ENCODE assay signal across 19 cellular contexts in the genomic region with DNA sequence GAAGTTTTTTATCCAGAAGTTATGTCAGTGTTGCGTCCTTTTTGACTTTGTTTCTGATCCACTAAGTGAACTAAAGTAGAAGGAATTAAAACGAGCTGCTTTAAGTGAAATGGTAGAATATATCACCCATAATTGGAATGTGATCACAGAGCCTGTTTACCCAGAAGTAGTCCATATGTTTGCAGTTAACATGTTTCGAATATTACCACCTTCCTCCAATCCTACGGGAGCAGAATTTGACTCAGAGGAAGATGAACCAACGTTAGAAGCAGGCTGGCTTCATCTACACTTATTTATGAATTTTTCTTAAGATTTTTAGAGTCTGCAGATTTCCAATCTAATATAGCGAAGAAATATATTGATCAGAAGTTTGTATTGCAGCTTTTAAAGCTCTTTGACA. TPM values are rescaled to one million over a fixed set of nuclear protein-coding genes. Genes with fewer than 3 reads are reported as not detected.
DNase-seq lines count a peak whose midpoint lies in the region; ATAC-seq, FAIRE-seq and TF ChIP-seq lines count a peak whose summit lies in the region.
"Had no signal": no experiment of that assay in that cellular context is flagged by ENCODE, and none has a peak within 500 bp of the region (broad histone marks: within the 10 kb centered on the region; RNA-seq: fewer than 3 reads in every experiment).

No MANE protein-coding gene starts in this region.

- ATAC-seq in Right ventricle myocardium superior (ENCODE audit: poor library complexity) (no peak), HG02588 (IDR thresholded peaks at IDR 0.05; ENCODE audit: unreplicated experiment) (no peak)
- no peak for ATAC-seq in activated CD8-positive, alpha-beta memory T cell treated with anti-CD3 and anti-CD28 coated beads, Interleukin-2, amount 10 ng/mL, durations not matched to agents 7 days and 5 days
- ATAC-seq: esophagus mucosa; stimulated activated effector memory CD8-positive, alpha-beta T cell treated with anti-CD3 and anti-CD28 coated beads, Interleukin-12 subunit alpha, Interleukin-12 subunit beta, amount 100 ng/mL, for 72 hours had no signal

- intact Hi-C loops in left ventricle myocardium inferior (cut with micrococcal nuclease): no loop called here
- intact Hi-C loops in Right ventricle myocardium superior (cut with DNase I): no loop called here

- peaks cover 2% of the 10 kb centered on the region for H3K36me3 Mint-ChIP-seq in astrocyte (ENCODE audit: low read depth, unreplicated experiment)
- H3K36me3 Mint-ChIP-seq in activated CD8-positive, alpha-beta memory T cell treated with anti-CD3 and anti-CD28 coated beads, Interleukin-2, amount 10 ng/mL, durations not matched to agents 7 days and 5 days: no peaks in the 10 kb centered on the region
- H3K36me3 Mint-ChIP-seq: stimulated activated effector memory CD8-positive, alpha-beta T cell treated with anti-CD3 and anti-CD28 coated beads, Interleukin-12 subunit alpha, Interleukin-12 subunit beta, amount 100 ng/mL, for 72 hours had no signal

- TF ChIP-seq CTCF in left ventricle myocardium inferior (IDR thresholded peaks at IDR 0.05; ENCODE audit: borderline replicate concordance) (no peak), astrocyte (IDR thresholded peaks at IDR 0.05; ENCODE audit: insufficient read depth, low read depth, low read length) (no peak)

- H3K79me2 ChIP-seq in astrocyte (ENCODE audit: insufficient read depth, low read length): no peaks in the 10 kb centered on the region

- no peak overlapping the region for H3K9ac ChIP-seq in astrocyte (ENCODE audit: low read length)
- peak overlapping the region; percentile 19; the same call in 1 of the 2 replicates for H3K9ac ChIP-seq in iPS-20b (ENCODE audit: low read depth, low read length)

- no peaks in the 10 kb centered on the region for H4K20me1 ChIP-seq in astrocyte (ENCODE audit: insufficient read depth, low read length)

- DNase-seq in left ventricle myocardium inferior (no peak), Right ventricle myocardium superior (no peak), astrocyte (ENCODE audit: low read depth) (no peak), HT-29 (ENCODE audit: low spot score) (no peak)
- no peak for DNase-seq in effector CD4-positive, alpha-beta T cell
- DNase-seq in activated CD8-positive, alpha-beta memory T cell treated with anti-CD3 and anti-CD28 coated beads, Interleukin-2, amount 10 ng/mL, durations not matched to agents 7 days and 5 days: no peak
- DNase-seq: activated CD4-positive, alpha-beta memory T cell treated with anti-CD3 and anti-CD28 coated beads, Interleukin-2, amount 10 ng/mL, durations not matched to agents 7 days and 5 days; NCI-H1694; NCI-H524 treated with DMSO at 0.1 percent for 48 hours; PC-9 had no signal

- H3K4me3 ChIP-seq in left ventricle myocardium inferior (peak overlapping the region; percentile 46), astrocyte (ENCODE audit: insufficient read depth, low read depth, low read length) (no peak overlapping the region), iPS-20b (ENCODE audit: low read length) (peak overlapping the region; percentile 57)
- H3K4me3 ChIP-seq: PC-9, SK-N-MC had no signal

- H3K4me1 Mint-ChIP-seq in astrocyte (ENCODE audit: low read depth, unreplicated experiment): peaks cover 6% of the 10 kb centered on the region
- H3K4me1 Mint-ChIP-seq in activated CD8-positive, alpha-beta memory T cell treated with anti-CD3 and anti-CD28 coated beads, Interleukin-2, amount 10 ng/mL, durations not matched to agents 7 days and 5 days: no peaks in the 10 kb centered on the region

- H3K27me3 Mint-ChIP-seq in astrocyte (ENCODE audit: low read depth, unreplicated experiment): peaks cover 47% of the 10 kb centered on the region
- peaks cover 5% of the 10 kb centered on the region for H3K27me3 Mint-ChIP-seq in activated CD8-positive, alpha-beta memory T cell treated with anti-CD3 and anti-CD28 coated beads, Interleukin-2, amount 10 ng/mL, durations not matched to agents 7 days and 5 days
- H3K27me3 Mint-ChIP-seq: activated CD4-positive, alpha-beta memory T cell treated with anti-CD3 and anti-CD28 coated beads, Interleukin-2, amount 10 ng/mL, durations not matched to agents 7 days and 5 days had no signal

- H3K27me3 ChIP-seq in left ventricle myocardium inferior (ENCODE audit: low read depth) (no peaks in the 10 kb centered on the region), astrocyte (ENCODE audit: insufficient read depth, low read length) (peaks cover 6% of the 10 kb centered on the region), iPS-20b (ENCODE audit: insufficient read depth, low read length) (peaks cover 27% of the 10 kb centered on the region)
- H3K27me3 ChIP-seq: transverse colon had no signal

- FAIRE-seq in astrocyte (lab: Jason Lieb, UNC): peak; percentile 49
- FAIRE-seq: A204.1 had no signal

- peaks cover 8% of the 10 kb centered on the region for H3K4me1 ChIP-seq in left ventricle myocardium inferior
- H3K4me1 ChIP-seq in astrocyte (ENCODE audit: insufficient read depth, low read length): no peaks in the 10 kb centered on the region
- peaks cover 5% of the 10 kb centered on the region for H3K4me1 ChIP-seq in iPS-20b (ENCODE audit: insufficient read depth, low read length)
- H3K4me1 ChIP-seq: transverse colon had no signal

- H3K9me3 ChIP-seq in left ventricle myocardium inferior (replicated peaks) (no peaks in the 10 kb centered on the region), astrocyte (ENCODE audit: insufficient read depth, low read depth, low read length) (no peaks in the 10 kb centered on the region), iPS-20b (ENCODE audit: insufficient read depth, low read depth, low read length) (no peaks in the 10 kb centered on the region)
- H3K9me3 ChIP-seq: transverse colon had no signal

- H2AFZ ChIP-seq in astrocyte (ENCODE audit: low read depth, low read length): no peak overlapping the region
- H2AFZ ChIP-seq: PC-9 had no signal

- peaks cover 9% of the 10 kb centered on the region for H3K9me3 Mint-ChIP-seq in astrocyte (ENCODE audit: unreplicated experiment)
- H3K9me3 Mint-ChIP-seq in activated CD8-positive, alpha-beta memory T cell treated with anti-CD3 and anti-CD28 coated beads, Interleukin-2, amount 10 ng/mL, durations not matched to agents 7 days and 5 days (ENCODE audit: low read depth): no peaks in the 10 kb centered on the region
- H3K9me3 Mint-ChIP-seq: activated CD4-positive, alpha-beta memory T cell treated with anti-CD3 and anti-CD28 coated beads, Interleukin-2, amount 10 ng/mL, durations not matched to agents 7 days and 5 days; stimulated activated effector memory CD8-positive, alpha-beta T cell treated with anti-CD3 and anti-CD28 coated beads, Interleukin-12 subunit alpha, Interleukin-12 subunit beta, amount 100 ng/mL, for 72 hours had no signal

- CTCF ChIA-PET in activated CD8-positive, alpha-beta memory T cell treated with anti-CD3 and anti-CD28 coated beads, Interleukin-2, amount 10 ng/mL, durations not matched to agents 7 days and 5 days (lab: Charles Lee): interaction anchor here (1.2 kb wide), 1 partner anchor 121 kb away, joined by 3 read pairs; no protein-coding TSS in a partner anchor

- H3K27ac ChIP-seq in left ventricle myocardium inferior (replicated peaks): peak overlapping the region; percentile 40
- no peak overlapping the region for H3K27ac ChIP-seq in astrocyte (ENCODE audit: low read depth, low read length)
- no peak overlapping the region for H3K27ac ChIP-seq in iPS-20b (ENCODE audit: low read length)
- H3K27ac ChIP-seq: coronary artery, PC-9, SK-N-MC, transverse colon had no signal

- H3K4me3 Mint-ChIP-seq in astrocyte (ENCODE audit: unreplicated experiment): peak overlapping the region; percentile 47
- no peak overlapping the region for H3K4me3 Mint-ChIP-seq in activated CD8-positive, alpha-beta memory T cell treated with anti-CD3 and anti-CD28 coated beads, Interleukin-2, amount 10 ng/mL, durations not matched to agents 7 days and 5 days
- H3K4me3 Mint-ChIP-seq: activated CD4-positive, alpha-beta memory T cell treated with anti-CD3 and anti-CD28 coated beads, Interleukin-2, amount 10 ng/mL, durations not matched to agents 7 days and 5 days; stimulated activated effector memory CD8-positive, alpha-beta T cell treated with anti-CD3 and anti-CD28 coated beads, Interleukin-12 subunit alpha, Interleukin-12 subunit beta, amount 100 ng/mL, for 72 hours had no signal

- H3K36me3 ChIP-seq in left ventricle myocardium inferior (peaks cover 15% of the 10 kb centered on the region), astrocyte (ENCODE audit: insufficient read depth, low read length) (no peaks in the 10 kb centered on the region), iPS-20b (ENCODE audit: insufficient read depth, low read depth, low read length) (no peaks in the 10 kb centered on the region)
- H3K36me3 ChIP-seq: transverse colon had no signal

- H3K4me2 ChIP-seq in astrocyte (ENCODE audit: low read length): peak overlapping the region; percentile 70
- H3K4me2 ChIP-seq: PC-9 had no signal

- no peak overlapping the region for H3K27ac Mint-ChIP-seq in astrocyte (ENCODE audit: unreplicated experiment)
- H3K27ac Mint-ChIP-seq in activated CD8-positive, alpha-beta memory T cell treated with anti-CD3 and anti-CD28 coated beads, Interleukin-2, amount 10 ng/mL, durations not matched to agents 7 days and 5 days: no peak overlapping the region
- H3K27ac Mint-ChIP-seq: activated CD4-positive, alpha-beta memory T cell treated with anti-CD3 and anti-CD28 coated beads, Interleukin-2, amount 10 ng/mL, durations not matched to agents 7 days and 5 days; progenitor cell of endocrine pancreas; stimulated activated effector memory CD8-positive, alpha-beta T cell treated with anti-CD3 and anti-CD28 coated beads, Interleukin-12 subunit alpha, Interleukin-12 subunit beta, amount 100 ng/mL, for 72 hours had no signal

RNA-seq across cellular contexts. Expression of gene BAP1, which starts 36.1 kb away (rescaled TPM):
- total RNA-seq in left ventricle myocardium inferior (54.2 TPM), Right ventricle myocardium superior (46.2 TPM), astrocyte (70.6 and 74.0 TPM in 2 replicates)
- 59.4 and 80.5 TPM in 2 replicates for total RNA-seq in HT-29 (2014; rRNA removed; shearing (Covaris generic))
- 100 to 1,000 TPM; 102 to 107 TPM for total RNA-seq in activated CD8-positive, alpha-beta memory T cell treated with anti-CD3 and anti-CD28 coated beads, Interleukin-2, amount 10 ng/mL, durations not matched to agents 7 days and 5 days

RNA-seq across cellular contexts. Expression of gene PHF7, which starts 36.8 kb away (rescaled TPM):
- total RNA-seq in left ventricle myocardium inferior: 16.8 TPM
- total RNA-seq in Right ventricle myocardium superior: 16.8 TPM
- total RNA-seq in astrocyte: 3.9 and 4.8 TPM in 2 replicates
- total RNA-seq in HT-29 (2014; rRNA removed; shearing (Covaris generic)): 1.6 and 2.7 TPM in 2 replicates
- total RNA-seq in activated CD8-positive, alpha-beta memory T cell treated with anti-CD3 and anti-CD28 coated beads, Interleukin-2, amount 10 ng/mL, durations not matched to agents 7 days and 5 days: 10 to 100 TPM; 12.9 to 26.5 TPM

RNA-seq across cellular contexts. Expression of gene DNAH1, which starts 57.6 kb away (rescaled TPM):
- total RNA-seq in left ventricle myocardium inferior (2.2 TPM), Right ventricle myocardium superior (1.9 TPM), astrocyte (2.2 and 2.3 TPM in 2 replicates)
- total RNA-seq in HT-29 (2014; rRNA removed; shearing (Covaris generic)): 1.4 and 4.0 TPM in 2 replicates
- total RNA-seq in activated CD8-positive, alpha-beta memory T cell treated with anti-CD3 and anti-CD28 coated beads, Interleukin-2, amount 10 ng/mL, durations not matched to agents 7 days and 5 days: 10 to 100 TPM; 13.9 to 26.5 TPM
